ENCODE assay signal across 21 cellular contexts in genomic region chr1:30375156-30375555, GRCh38.
DNase-seq lines count a peak whose midpoint lies in the region; ATAC-seq and TF ChIP-seq lines count a peak whose summit lies in the region.
"Had no signal": no experiment of that assay in that cellular context is flagged by ENCODE, and none has a peak within 500 bp of the region (broad histone marks: within the 10 kb centered on the region; RNA-seq: fewer than 3 reads in every experiment).

No MANE protein-coding gene starts in this region.

- TF ChIP-seq POLR2A in esophagus muscularis mucosa (IDR thresholded peaks at IDR 0.05; ENCODE audit: low read depth), result no peak
- no peak for TF ChIP-seq POLR2A in vagina (IDR thresholded peaks at IDR 0.05)

- TF ChIP-seq EP300 in esophagus muscularis mucosa (IDR thresholded peaks at IDR 0.05), result no peak

- no peak overlapping the region for H4K91ac ChIP-seq in neuronal stem cell (ENCODE audit: low read depth, low read length, poor library complexity)

- H3K27ac ChIP-seq in esophagus muscularis mucosa (replicated peaks in 1 of 4) (no peak overlapping the region), neuronal stem cell (replicated peaks; ENCODE audit: low read length) (no peak overlapping the region), vagina (no peak overlapping the region)
- H3K27ac ChIP-seq: C4-2B, KMS-11, PC-9, RWPE1 had no signal

- WGBS in esophagus muscularis mucosa, result 60% methylated on average over 3 of the region's 7 CpGs
- WGBS in neuronal stem cell (ENCODE audit: extremely low coverage in 2 of 2, insufficient read length in 2 of 2, insufficient replicate concordance in 1 of 2), 2 donors, result no CpG with 5 or more reads among the region's 7 CpGs

- no peak overlapping the region for H4K8ac ChIP-seq in neuronal stem cell (ENCODE audit: low read depth, low read length)

- peak overlapping the region; percentile 10 for H2AK5ac ChIP-seq in neuronal stem cell (ENCODE audit: low read depth, low read length)

- H3K27me3 Mint-ChIP-seq in activated naive CD8-positive, alpha-beta T cell treated with anti-CD3 and anti-CD28 coated beads, Interleukin-2, amount 10 ng/mL, durations not matched to agents 7 days and 5 days, result peaks cover 3% of the 10 kb centered on the region
- H3K27me3 Mint-ChIP-seq in activated naive CD8-positive, alpha-beta T cell treated with anti-CD3 and anti-CD28 coated beads for 36 hours, result peaks cover 14% of the 10 kb centered on the region

- POLR2A ChIA-PET in activated naive CD8-positive, alpha-beta T cell treated with anti-CD3 and anti-CD28 coated beads, Interleukin-2, amount 10 ng/mL, durations not matched to agents 7 days and 5 days (lab: Charles Lee), result no interaction called here

- H3K36me3 ChIP-seq in esophagus muscularis mucosa, result no peaks in the 10 kb centered on the region
- H3K36me3 ChIP-seq in neuronal stem cell (replicated peaks in 1 of 2; ENCODE audit: control insufficient read depth in 2 of 2, insufficient read depth in 2 of 2, low read length in 2 of 2), result no peaks in the 10 kb centered on the region
- H3K36me3 ChIP-seq in vagina, result no peaks in the 10 kb centered on the region

- H3K4me1 ChIP-seq in esophagus muscularis mucosa (peaks cover 0 to 4% (median 3%) of the 10 kb centered on the region in 4 donors), neuronal stem cell (ENCODE audit: control insufficient read depth in 2 of 2, insufficient read depth in 1 of 2, low read depth in 1 of 2, low read length in 2 of 2) (peaks cover 0 to 26% of the 10 kb centered on the region in 2 donors), vagina (peaks cover 19% of the 10 kb centered on the region)

- H3K4ac ChIP-seq in neuronal stem cell (ENCODE audit: low read length), result no peak overlapping the region

- no peak overlapping the region for H3K4me2 ChIP-seq in neuronal stem cell (ENCODE audit: insufficient read depth, low read length, poor library complexity, severe bottlenecking)
- H3K4me2 ChIP-seq: KMS-11, PC-9 had no signal

- DNase-seq in activated naive CD8-positive, alpha-beta T cell treated with anti-CD3 and anti-CD28 coated beads, Interleukin-2, amount 10 ng/mL, durations not matched to agents 7 days and 5 days, result peak; percentile 10
- DNase-seq in activated naive CD8-positive, alpha-beta T cell treated with anti-CD3 and anti-CD28 coated beads for 36 hours, result no peak
- DNase-seq in esophagus muscularis mucosa (ENCODE audit: extremely low spot score) (peak; percentile 78), neuronal stem cell (ENCODE audit: low spot score) (no peak), vagina (ENCODE audit: extremely low spot score in 2 of 2) (peak; percentile 69 to 79), SHP77 treated with DMSO at 0.1 percent for 48 hours (lab: John Stamatoyannopoulos, UW) (no peak)
- no peak for DNase-seq in stimulated activated CD4-positive, alpha-beta T cell treated with anti-CD3 and anti-CD28 coated beads, Interleukin-4, amount 100 ng/mL, for 4 hours
- DNase-seq: Calu3; CD8-positive, alpha-beta memory T cell; IMR-90; NCI-H1105 treated with DMSO at 0.1 percent for 48 hours; NCI-H2029 treated with DMSO at 0.1 percent for 48 hours; NCI-H226; NCI-H510A treated with DMSO at 0.1 percent for 48 hours; NCI-H748 treated with DMSO at 0.1 percent for 48 hours; PC-9 had no signal

- peak overlapping the region; percentile 75 for H2BK12ac ChIP-seq in neuronal stem cell (ENCODE audit: low read length)

- H3K4me1 Mint-ChIP-seq in activated naive CD8-positive, alpha-beta T cell treated with anti-CD3 and anti-CD28 coated beads, Interleukin-2, amount 10 ng/mL, durations not matched to agents 7 days and 5 days, result no peaks in the 10 kb centered on the region
- no peaks in the 10 kb centered on the region for H3K4me1 Mint-ChIP-seq in activated naive CD8-positive, alpha-beta T cell treated with anti-CD3 and anti-CD28 coated beads for 36 hours
- H3K4me1 Mint-ChIP-seq: CD8-positive, alpha-beta memory T cell had no signal

- H3K27me3 ChIP-seq in esophagus muscularis mucosa, result peaks cover 0 to 82% (median 3%) of the 10 kb centered on the region in 4 donors
- H3K27me3 ChIP-seq in neuronal stem cell (ENCODE audit: control insufficient read depth in 3 of 3, insufficient read depth in 3 of 3, low read depth in 1 of 3, low read length in 3 of 3), result peaks cover 0 to 2% (median 0%) of the 10 kb centered on the region in 3 experiments
- H3K27me3 ChIP-seq in vagina, result no peaks in the 10 kb centered on the region

- intact Hi-C loops in esophagus muscularis mucosa (cut with DNase I) (no loop called here), vagina (cut with DNase I) (no loop called here)

- H2BK120ac ChIP-seq in neuronal stem cell (ENCODE audit: low read depth, low read length), result no peak overlapping the region

- H3K4me3 Mint-ChIP-seq in activated naive CD8-positive, alpha-beta T cell treated with anti-CD3 and anti-CD28 coated beads, Interleukin-2, amount 10 ng/mL, durations not matched to agents 7 days and 5 days, result no peak overlapping the region
- no peak overlapping the region for H3K4me3 Mint-ChIP-seq in activated naive CD8-positive, alpha-beta T cell treated with anti-CD3 and anti-CD28 coated beads for 36 hours
- H3K4me3 Mint-ChIP-seq: CD8-positive, alpha-beta memory T cell had no signal

- peak overlapping the region; percentile 68 for H3K18ac ChIP-seq in neuronal stem cell (ENCODE audit: low read length)

- TF ChIP-seq CTCF in esophagus muscularis mucosa (IDR thresholded peaks at IDR 0.05) (no peak), vagina (IDR thresholded peaks at IDR 0.05) (no peak)

- no peak overlapping the region for H2BK15ac ChIP-seq in neuronal stem cell (ENCODE audit: low read length)

- H3K23ac ChIP-seq in neuronal stem cell (ENCODE audit: low read depth, low read length, poor library complexity), result no peak overlapping the region

- no peak overlapping the region for H2BK5ac ChIP-seq in neuronal stem cell (ENCODE audit: low read length)

- H2AFZ ChIP-seq in neuronal stem cell (ENCODE audit: low read length), result no peak overlapping the region
- H2AFZ ChIP-seq: PC-9 had no signal

- no peak overlapping the region for H3K9ac ChIP-seq in neuronal stem cell (ENCODE audit: low read depth, low read length, poor library complexity)
- H3K9ac ChIP-seq: KMS-11 had no signal

- no peaks in the 10 kb centered on the region for H3K9me3 ChIP-seq in esophagus muscularis mucosa
- no peaks in the 10 kb centered on the region for H3K9me3 ChIP-seq in neuronal stem cell (replicated peaks in 1 of 2; ENCODE audit: control insufficient read depth in 2 of 2, insufficient read depth in 1 of 2, low read depth in 1 of 2, low read length in 2 of 2)
- no peaks in the 10 kb centered on the region for H3K9me3 ChIP-seq in vagina

- ATAC-seq in activated naive CD8-positive, alpha-beta T cell treated with anti-CD3 and anti-CD28 coated beads, Interleukin-2, amount 10 ng/mL, durations not matched to agents 7 days and 5 days (ENCODE audit: low read depth), result no peak
- ATAC-seq in HG02588 (IDR thresholded peaks at IDR 0.05; ENCODE audit: unreplicated experiment), result no peak
- ATAC-seq: HCT116 had no signal

- no peak overlapping the region for H3K27ac Mint-ChIP-seq in activated naive CD8-positive, alpha-beta T cell treated with anti-CD3 and anti-CD28 coated beads, Interleukin-2, amount 10 ng/mL, durations not matched to agents 7 days and 5 days
- no peak overlapping the region for H3K27ac Mint-ChIP-seq in activated naive CD8-positive, alpha-beta T cell treated with anti-CD3 and anti-CD28 coated beads for 36 hours
- H3K27ac Mint-ChIP-seq: CD8-positive, alpha-beta memory T cell had no signal

- H3K4me3 ChIP-seq in esophagus muscularis mucosa (no peak overlapping the region), neuronal stem cell (ENCODE audit: low read length in 2 of 2) (no peak overlapping the region), vagina (no peak overlapping the region)
- H3K4me3 ChIP-seq: PC-9 had no signal

- no peaks in the 10 kb centered on the region for H3K36me3 Mint-ChIP-seq in activated naive CD8-positive, alpha-beta T cell treated with anti-CD3 and anti-CD28 coated beads, Interleukin-2, amount 10 ng/mL, durations not matched to agents 7 days and 5 days
- H3K36me3 Mint-ChIP-seq in activated naive CD8-positive, alpha-beta T cell treated with anti-CD3 and anti-CD28 coated beads for 36 hours, result no peaks in the 10 kb centered on the region
- H3K36me3 Mint-ChIP-seq: CD8-positive, alpha-beta memory T cell had no signal

- H3K9me3 Mint-ChIP-seq in activated naive CD8-positive, alpha-beta T cell treated with anti-CD3 and anti-CD28 coated beads, Interleukin-2, amount 10 ng/mL, durations not matched to agents 7 days and 5 days, result no peaks in the 10 kb centered on the region
- H3K9me3 Mint-ChIP-seq in activated naive CD8-positive, alpha-beta T cell treated with anti-CD3 and anti-CD28 coated beads for 36 hours, result no peaks in the 10 kb centered on the region
- H3K9me3 Mint-ChIP-seq: CD8-positive, alpha-beta memory T cell had no signal

- H3K79me1 ChIP-seq in neuronal stem cell (ENCODE audit: low read depth, low read length), result no peaks in the 10 kb centered on the region

- H3K14ac ChIP-seq in neuronal stem cell (ENCODE audit: low read length), result peak overlapping the region; percentile 91

Comparison
In these comparisons a context has a peak if more than half of its experiments do, and no peak if none do; other contexts are left out.
1. DNase-seq: peak in activated naive CD8-positive, alpha-beta T cell treated with anti-CD3 and anti-CD28 coated beads, Interleukin-2, amount 10 ng/mL, durations not matched to agents 7 days and 5 days (single experiment), esophagus muscularis mucosa (single experiment) and vagina (2 of 2); none in activated naive CD8-positive, alpha-beta T cell treated with anti-CD3 and anti-CD28 coated beads for 36 hours (single experiment), neuronal stem cell (single experiment), stimulated activated CD4-positive, alpha-beta T cell treated with anti-CD3 and anti-CD28 coated beads, Interleukin-4, amount 100 ng/mL, for 4 hours (0 of 2) and SHP77 treated with DMSO at 0.1 percent for 48 hours (single experiment).